Comparison of ENCODE assay signal across 10 cellular contexts in genomic region chr16:27108826-27109665, GRCh38. TPM values are rescaled to one million over a fixed set of nuclear protein-coding genes. Genes with fewer than 3 reads are reported as not detected.
DNase-seq lines count a peak whose midpoint lies in the region; ATAC-seq and TF ChIP-seq lines count a peak whose summit lies in the region.
"Had no signal": no experiment of that assay in that cellular context is flagged by ENCODE, and none has a peak within 500 bp of the region (broad histone marks: within the 10 kb centered on the region; RNA-seq: fewer than 3 reads in every experiment).

No MANE protein-coding gene starts in this region.

- no peaks in the 10 kb centered on the region for H3K27me3 ChIP-seq in CD4-positive, CD25-positive, alpha-beta regulatory T cell (ENCODE audit: control insufficient read depth, insufficient read depth, low read length)
- no peaks in the 10 kb centered on the region for H3K27me3 ChIP-seq in Loucy (ENCODE audit: insufficient read depth, low read length, poor library complexity, severe bottlenecking)
- no peaks in the 10 kb centered on the region for H3K27me3 ChIP-seq in neuronal stem cell (ENCODE audit: control insufficient read depth in 3 of 3, insufficient read depth in 3 of 3, low read depth in 1 of 3, low read length in 3 of 3)

- H3K9me3 Mint-ChIP-seq in CD4-positive, CD25-positive, alpha-beta regulatory T cell: peaks cover 0 to 3% (median 0%) of the 10 kb centered on the region in 7 donors

- no peak overlapping the region for H2BK5ac ChIP-seq in neuronal stem cell (ENCODE audit: low read length)

- H3K23ac ChIP-seq in neuronal stem cell (ENCODE audit: low read depth, low read length, poor library complexity): no peak overlapping the region

- no peaks in the 10 kb centered on the region for H3K9me3 ChIP-seq in CD4-positive, CD25-positive, alpha-beta regulatory T cell (ENCODE audit: control insufficient read depth in 2 of 2, low read length in 2 of 2)
- H3K9me3 ChIP-seq in Loucy (ENCODE audit: insufficient read depth, low read depth, low read length) (no peaks in the 10 kb centered on the region), neuronal stem cell (replicated peaks in 1 of 2; ENCODE audit: control insufficient read depth in 2 of 2, insufficient read depth in 1 of 2, low read depth in 1 of 2, low read length in 2 of 2) (peaks cover 0 to under 1% of the 10 kb centered on the region in 2 donors)

- H3K9ac ChIP-seq in Loucy (ENCODE audit: low read depth, low read length, poor library complexity, severe bottlenecking): no peak overlapping the region
- H3K9ac ChIP-seq in neuronal stem cell (ENCODE audit: low read depth, low read length, poor library complexity): peak overlapping the region; percentile 50

- H4K91ac ChIP-seq in neuronal stem cell (ENCODE audit: low read depth, low read length, poor library complexity): no peak overlapping the region

- H3K36me3 Mint-ChIP-seq in CD4-positive, CD25-positive, alpha-beta regulatory T cell: no peaks in the 10 kb centered on the region

- peaks cover 12% of the 10 kb centered on the region for H3K4me1 ChIP-seq in CD4-positive, CD25-positive, alpha-beta regulatory T cell (ENCODE audit: control insufficient read depth, insufficient read depth, low read length, poor library complexity, severe bottlenecking)
- H3K4me1 ChIP-seq in Loucy (ENCODE audit: insufficient read depth, low read length, poor library complexity, severe bottlenecking) (peaks cover 5% of the 10 kb centered on the region), neuronal stem cell (ENCODE audit: control insufficient read depth in 2 of 2, insufficient read depth in 1 of 2, low read depth in 1 of 2, low read length in 2 of 2) (peaks cover 0 to 3% of the 10 kb centered on the region in 2 donors)

- no peak for DNase-seq in CD4-positive, CD25-positive, alpha-beta regulatory T cell
- peak; percentile 42 for DNase-seq in ecto neural progenitor cell (ENCODE audit: low spot score)
- no peak for DNase-seq in neuronal stem cell (ENCODE audit: low spot score)
- DNase-seq in HUDEP-2 (lab: John Stamatoyannopoulos, UW; ENCODE audit: unreplicated experiment in 76 of 76): no peak
- no peak for DNase-seq in NCI-H748 treated with DMSO at 0.1 percent for 48 hours (lab: John Stamatoyannopoulos, UW)
- DNase-seq in NOMO-1 treated with DMSO at 0.1 percent for 48 hours (lab: John Stamatoyannopoulos, UW; ENCODE audit: unreplicated experiment): no peak
- no peak for DNase-seq in stimulated activated naive CD4-positive, alpha-beta T cell treated with Interleukin-2 at 50 U/mL for 16 hours (lab: John Stamatoyannopoulos, UW)

- H4K8ac ChIP-seq in neuronal stem cell (ENCODE audit: low read depth, low read length): no peak overlapping the region

- 100% methylated on average over 2 to 5 of the region's 17 CpGs for WGBS in neuronal stem cell (ENCODE audit: extremely low coverage in 2 of 2, insufficient read length in 2 of 2, insufficient replicate concordance in 1 of 2), 2 donors

- H2BK15ac ChIP-seq in neuronal stem cell (ENCODE audit: low read length): no peak overlapping the region

- no peaks in the 10 kb centered on the region for H3K36me3 ChIP-seq in CD4-positive, CD25-positive, alpha-beta regulatory T cell (ENCODE audit: control insufficient read depth, insufficient read depth, low read length)
- no peaks in the 10 kb centered on the region for H3K36me3 ChIP-seq in Loucy (ENCODE audit: insufficient read depth, low read length)
- no peaks in the 10 kb centered on the region for H3K36me3 ChIP-seq in neuronal stem cell (replicated peaks in 1 of 2; ENCODE audit: control insufficient read depth in 2 of 2, insufficient read depth in 2 of 2, low read length in 2 of 2)

- no peak for TF ChIP-seq CTCF in Loucy (conservative IDR thresholded peaks at IDR 0.05; ENCODE audit: low read length)

- peak overlapping the region; percentile 19 for H3K4me3 ChIP-seq in CD4-positive, CD25-positive, alpha-beta regulatory T cell (ENCODE audit: low read depth, low read length)
- H3K4me3 ChIP-seq in Loucy (ENCODE audit: low read length, poor library complexity, severe bottlenecking): peak overlapping the region; percentile 72
- no peak overlapping the region for H3K4me3 ChIP-seq in neuronal stem cell (ENCODE audit: low read length in 2 of 2)

- H3K9me2 ChIP-seq in Loucy (replicated peaks; ENCODE audit: low read depth, low read length): no peaks in the 10 kb centered on the region

- H3K14ac ChIP-seq in neuronal stem cell (ENCODE audit: low read length): no peak overlapping the region

- no peaks in the 10 kb centered on the region for H3K79me2 ChIP-seq in Loucy (ENCODE audit: insufficient read depth, low read length)

- peaks cover 4% of the 10 kb centered on the region for H3K27me3 Mint-ChIP-seq in CD4-positive, CD25-positive, alpha-beta regulatory T cell

- no peaks in the 10 kb centered on the region for H3F3A ChIP-seq in Loucy (ENCODE audit: low read depth)

- H2BK12ac ChIP-seq in neuronal stem cell (ENCODE audit: low read length): no peak overlapping the region

- peak overlapping the region; percentile 69 for H3K4me2 ChIP-seq in Loucy (ENCODE audit: low read depth, low read length, poor library complexity, severe bottlenecking)
- no peak overlapping the region for H3K4me2 ChIP-seq in neuronal stem cell (ENCODE audit: insufficient read depth, low read length, poor library complexity, severe bottlenecking)

- no peak overlapping the region for H2BK120ac ChIP-seq in neuronal stem cell (ENCODE audit: low read depth, low read length)

- H3K27ac ChIP-seq in CD4-positive, CD25-positive, alpha-beta regulatory T cell (ENCODE audit: insufficient read depth, low read length, poor library complexity, severe bottlenecking): no peak overlapping the region
- no peak overlapping the region for H3K27ac ChIP-seq in neuronal stem cell (replicated peaks; ENCODE audit: low read length)

- peaks cover 0 to 5% (median 0%) of the 10 kb centered on the region in 4 donors for H3K4me1 Mint-ChIP-seq in CD4-positive, CD25-positive, alpha-beta regulatory T cell

- H3K4me3 Mint-ChIP-seq in CD4-positive, CD25-positive, alpha-beta regulatory T cell: peak overlapping the region in 3 of 4 donors; percentile 54 to 68 (median 57)

- H3K27ac Mint-ChIP-seq in CD4-positive, CD25-positive, alpha-beta regulatory T cell: no peak overlapping the region

- H4K20me1 ChIP-seq in Loucy (ENCODE audit: insufficient read depth, low read length, poor library complexity, severe bottlenecking): no peaks in the 10 kb centered on the region

- H2AFZ ChIP-seq in Loucy (ENCODE audit: low read length) (peak overlapping the region; percentile 42), neuronal stem cell (ENCODE audit: low read length) (peak overlapping the region; percentile 93)

- no peaks in the 10 kb centered on the region for H3K79me1 ChIP-seq in neuronal stem cell (ENCODE audit: low read depth, low read length)

- H3K4ac ChIP-seq in neuronal stem cell (ENCODE audit: low read length): no peak overlapping the region

- no peak for ATAC-seq in CD4-positive, CD25-positive, alpha-beta regulatory T cell (ENCODE audit: low read depth in 2 of 2)

- no peak overlapping the region for H3K18ac ChIP-seq in neuronal stem cell (ENCODE audit: low read length)

- H2AK5ac ChIP-seq in neuronal stem cell (ENCODE audit: low read depth, low read length): no peak overlapping the region

RNA-seq across cellular contexts. Expression of gene C16orf82, which starts 42.3 kb away (rescaled TPM):
- not detected for total RNA-seq in CD4-positive, CD25-positive, alpha-beta regulatory T cell
- polyA plus RNA-seq in CD4-positive, CD25-positive, alpha-beta regulatory T cell: not detected
- polyA plus RNA-seq in neuronal stem cell (2013, experiment 1 of 2): 0.78 TPM
- 0.76 TPM for polyA plus RNA-seq in neuronal stem cell (2013, experiment 2 of 2)
- total RNA-seq: RPMI7951 had no signal
- polyA plus RNA-seq: adipose tissue had no signal

Comparison
In these comparisons a context has a peak if more than half of its experiments do, and no peak if none do; other contexts are left out.
1. H3K4me3 ChIP-seq: peak in CD4-positive, CD25-positive, alpha-beta regulatory T cell (single experiment) and Loucy (single experiment); none in neuronal stem cell (0 of 2).